In genomic region chr9:134966270-134966669, GRCh38 we compare ENCODE assay signal across 25 cellular contexts. TPM values are rescaled to one million over a fixed set of nuclear protein-coding genes. Genes with fewer than 3 reads are reported as not detected.
"Had no signal": no experiment of that assay in that cellular context is flagged by ENCODE, and none has a peak within 500 bp of the region (broad histone marks: within the 10 kb centered on the region; RNA-seq: fewer than 3 reads in every experiment).

No MANE protein-coding gene starts in this region.

- ATAC-seq: left cardiac atrium had no signal

- H3K27ac ChIP-seq: ascending aorta, esophagus muscularis mucosa, hepatocyte, prostate gland, right atrium auricular region, skin epidermis, transverse colon, WERI-Rb-1 had no signal

- H3K27me3 ChIP-seq: ascending aorta, hepatocyte, right atrium auricular region had no signal

- H3K4me1 ChIP-seq: ascending aorta, transverse colon had no signal

- DNase-seq: activated CD4-positive, alpha-beta T cell treated with anti-CD3 and anti-CD28 coated beads, Interleukin-2, amount 50 U/mL, for 4 hours; activated naive CD4-positive, alpha-beta T cell treated with anti-CD3 and anti-CD28 coated beads, Interleukin-2, amount 50 U/mL, for 16 hours; activated T-cell treated with anti-CD3 and anti-CD28 coated beads for 4 hours; cortex of kidney; effector CD8-positive, alpha-beta T cell; left cardiac atrium; stimulated activated CD4-positive, alpha-beta T cell treated with anti-CD3 and anti-CD28 coated beads, Interleukin-15, amount 100 ng/mL, for 24 hours; stimulated activated CD4-positive, alpha-beta T cell treated with anti-CD3 and anti-CD28 coated beads, Interleukin-2, amount 100 ng/mL, for 48 hours; SW 1271; T-helper 2 cell; transverse colon had no signal

- H3K4me3 ChIP-seq: ascending aorta, esophagus muscularis mucosa, hepatocyte, lung, prostate gland, right atrium auricular region, skin epidermis, transverse colon had no signal

- H3K9me3 ChIP-seq: ascending aorta, esophagus muscularis mucosa, prostate gland, right atrium auricular region, transverse colon had no signal

- H3K36me3 ChIP-seq: ascending aorta, esophagus muscularis mucosa, prostate gland, right atrium auricular region, transverse colon, WERI-Rb-1 had no signal

RNA-seq across cellular contexts. Expression of gene FCN1, which starts 48.6 kb away (rescaled TPM):
- total RNA-seq: activated CD8-positive, alpha-beta memory T cell treated with anti-CD3 and anti-CD28 coated beads for 36 hours; activated T-helper 2 cell treated with anti-CD3 and anti-CD28 coated beads, Interferon-gamma antibody, Interleukin-2, Interleukin-4, amounts not matched to agents 10 μg/mL and 5 μg/mL and 100 μg/mL, durations not matched to agents 14 hours and 24 hours and 36 hours; ascending aorta; endothelial cell of umbilical vein; hepatocyte; mesothelial cell of epicardium; osteoblast had no signal
- polyA plus RNA-seq: endothelial cell of umbilical vein, hepatocyte, neural cell had no signal
